Comparison of ENCODE assay signal across 10 cellular contexts in genomic region chr9:136773386-136774044, GRCh38. TPM values are rescaled to one million over a fixed set of nuclear protein-coding genes. Genes with fewer than 3 reads are reported as not detected.
A peak's percentile ranks its signal among the peaks of the same experiment; 100 is the strongest.
DNase-seq lines count a peak whose midpoint lies in the region; ATAC-seq, FAIRE-seq and TF ChIP-seq lines count a peak whose summit lies in the region.
"Had no signal": no experiment of that assay in that cellular context is flagged by ENCODE, and none has a peak within 500 bp of the region (broad histone marks: within the 10 kb centered on the region; RNA-seq: fewer than 3 reads in every experiment).

No MANE protein-coding gene starts in this region.

- DNase-seq in A549 (ENCODE audit: low read depth in 1 of 2, low spot score in 1 of 2) = peak; percentile 41 to 65
- peak; percentile 26 for DNase-seq in EL
- DNase-seq in RKO (ENCODE audit: low spot score) = peak; percentile 51
- peak; percentile 42 for DNase-seq in endothelial cell of umbilical vein (ENCODE audit: low read depth, low spot score)
- no peak for DNase-seq in NCI-H187 (lab: John Stamatoyannopoulos, UW)
- DNase-seq in MG63 = no peak
- DNase-seq in NCI-H1417 treated with DMSO at 0.1 percent for 48 hours (lab: John Stamatoyannopoulos, UW) = no peak
- DNase-seq: trophoblast cell had no signal

- H3K27me3 ChIP-seq in endothelial cell of umbilical vein (ENCODE audit: control insufficient read depth in 2 of 2, insufficient read depth in 2 of 2, low read length in 2 of 2) (peaks cover 8% of the 10 kb centered on the region in 2 experiments), MG63 (0 out of 2 replicates have a peak, but pooled peaks cover 3% of the 10 kb centered on the region)

- POLR2A ChIA-PET in A549 (lab: Yijun Ruan, JAX) (no interaction called here), endothelial cell of umbilical vein (lab: Charles Lee) (no interaction called here)

- no peak overlapping the region for H3K9ac ChIP-seq in endothelial cell of umbilical vein (replicated peaks; ENCODE audit: extremely low read depth, insufficient read depth, low read length)

- intact Hi-C loops in endothelial cell of umbilical vein (cut with micrococcal nuclease) = no loop called here

- TF ChIP-seq POLR2A in A549 (IDR thresholded peaks at IDR 0.05; ENCODE audit: low read length) (no peak), endothelial cell of umbilical vein (IDR thresholded peaks at IDR 0.05; ENCODE audit: low read depth, low read length) (no peak)

- H4K20me1 ChIP-seq in endothelial cell of umbilical vein (replicated peaks; ENCODE audit: control insufficient read depth, extremely low read depth, insufficient read depth, low read length) = no peaks in the 10 kb centered on the region

- H3K9me3 ChIP-seq in A549 (peaks cover 11% of the 10 kb centered on the region; the same call in 2 of the 3 replicates), endothelial cell of umbilical vein (replicated peaks; ENCODE audit: control insufficient read depth, insufficient read depth, low read length) (peaks cover 3% of the 10 kb centered on the region), MG63 (peaks cover 7% of the 10 kb centered on the region; the same call in 1 of the 2 replicates)

- no peak for TF ChIP-seq EP300 in A549 (IDR thresholded peaks at IDR 0.05)

- H3K79me2 ChIP-seq in endothelial cell of umbilical vein (ENCODE audit: control insufficient read depth, insufficient read depth, low read length) = no peaks in the 10 kb centered on the region

- H3K9me1 ChIP-seq in endothelial cell of umbilical vein (replicated peaks; ENCODE audit: control insufficient read depth, extremely low read depth, insufficient read depth, low read length) = no peaks in the 10 kb centered on the region

- no peak overlapping the region for H3K4me3 ChIP-seq in A549
- H3K4me3 ChIP-seq in endothelial cell of umbilical vein (replicated peaks in 1 of 3; ENCODE audit: insufficient read depth in 1 of 3, low read depth in 1 of 3, low read length in 3 of 3) = no peak overlapping the region
- H3K4me3 ChIP-seq in MG63 = no peak overlapping the region

- H3K27ac ChIP-seq in A549 = no peak overlapping the region
- H3K27ac ChIP-seq in endothelial cell of umbilical vein (ENCODE audit: insufficient read depth, low read depth, low read length) = no peak overlapping the region

- TF ChIP-seq CTCF in A549 (IDR thresholded peaks at IDR 0.05) (no peak), endothelial cell of umbilical vein (IDR thresholded peaks at IDR 0.05; ENCODE audit: extremely low read depth in 1 of 2, insufficient read depth in 1 of 2, low read depth in 1 of 2, low read length in 2 of 2) (no peak)

- FAIRE-seq in A549 (lab: Jason Lieb, UNC) (no peak), endothelial cell of umbilical vein (lab: Jason Lieb, UNC) (peak; percentile 60)

- dilution Hi-C loops in endothelial cell of umbilical vein (cut with MboI; ENCODE audit: extremely low pct_ligation_motif_present, low sequenced_read_pairs) = no loop called here

- H3K36me3 ChIP-seq in endothelial cell of umbilical vein (ENCODE audit: control insufficient read depth in 2 of 2, extremely low read depth in 1 of 2, insufficient read depth in 2 of 2, low read length in 2 of 2) = no peaks in the 10 kb centered on the region
- no peaks in the 10 kb centered on the region for H3K36me3 ChIP-seq in MG63

- H3K4me2 ChIP-seq in A549 = no peak overlapping the region
- no peak overlapping the region for H3K4me2 ChIP-seq in endothelial cell of umbilical vein (ENCODE audit: insufficient read depth, low read length)

- H3K4me1 ChIP-seq in A549 (0 out of 3 replicates have a peak, but pooled peaks cover 3% of the 10 kb centered on the region), endothelial cell of umbilical vein (ENCODE audit: control insufficient read depth, extremely low read depth, insufficient read depth, low read length) (no peaks in the 10 kb centered on the region)

- peak overlapping the region; percentile 27 for H2AFZ ChIP-seq in endothelial cell of umbilical vein (ENCODE audit: low read depth, low read length)

- ATAC-seq in A549 = peak; percentile 35 to 79; a peak in 3 of 6 replicates
- ATAC-seq in HG02588 (IDR thresholded peaks at IDR 0.05; ENCODE audit: unreplicated experiment) = no peak

- 53% methylated on average over 7 of the region's 7 CpGs for WGBS in A549 (ENCODE audit: missing lambda C conversion rate)

- no peak for TF ChIP-seq RAD21 in A549 (conservative IDR thresholded peaks at IDR 0.05 in 1 of 2, IDR thresholded peaks at IDR 0.05 in 1 of 2)

- BruUV-seq in endothelial cell of umbilical vein (replicated peaks; lab: Mats Ljungman, UMichigan) = no TSS peak

- CTCF ChIA-PET in A549 (lab: Yijun Ruan, JAX) (interaction anchor here (1.6 to 28.0 kb wide), 6 partner anchors 5 to 256 kb away, joined by 3 to 625 read pairs (median 8); partner anchors contain the start of genes LCN15, LCN8 and TMEM141), endothelial cell of umbilical vein (lab: Charles Lee) (interaction anchor here (1.4 kb wide), 1 partner anchor 19 kb away, joined by 3 read pairs; no protein-coding TSS in a partner anchor)

RNA-seq across cellular contexts. Expression of gene LCN15, which starts 9.2 kb away (rescaled TPM):
- 0.10 and 0.24 TPM in 2 replicates for polyA plus RNA-seq in A549 (2011; rRNA removed)
- polyA plus RNA-seq in A549 (2012; cell fraction: cytosol; rRNA removed) = 0.05 and 0.08 TPM in 2 replicates
- 0.18 and 0.20 TPM in 2 replicates for polyA plus RNA-seq in A549 (2012; cell fraction: nucleus; rRNA removed)
- polyA plus RNA-seq in A549 (2017; fragmentation: RNase III; extraction: RNeasy Plus Mini Kit Qiagen cat#74134 plus additional on column Dnase treatment) = 0.07 to 0.09 TPM in 2 of 3 replicates, not detected in the other
- polyA minus RNA-seq in A549 (2011; rRNA and poly(A)+ RNA removed) = not detected in 2 replicates
- not detected in 2 replicates for total RNA-seq in endothelial cell of umbilical vein
- polyA plus RNA-seq in endothelial cell of umbilical vein = not detected in 2 replicates
- 0.13 TPM in 1 of 2 replicates, not detected in the other for polyA plus RNA-seq in endothelial cell of umbilical vein (2011; cell fraction: cytosol; rRNA removed)
- polyA plus RNA-seq in endothelial cell of umbilical vein (2011; cell fraction: nucleus; rRNA removed) = not detected in 2 replicates
- not detected in 2 replicates for polyA plus RNA-seq in endothelial cell of umbilical vein (2012)
- not detected in 2 replicates for polyA minus RNA-seq in endothelial cell of umbilical vein
- not detected for polyA minus RNA-seq in endothelial cell of umbilical vein (2011; cell fraction: cytosol; rRNA and poly(A)+ RNA removed)
- polyA minus RNA-seq in endothelial cell of umbilical vein (2011; cell fraction: nucleus; rRNA and poly(A)+ RNA removed) = not detected in 2 replicates
- total RNA-seq in MG63 (2014; rRNA removed; shearing (Covaris generic); ENCODE audit: low replicate concordance) = not detected in 2 replicates
- total RNA-seq: pulmonary artery endothelial cell had no signal

RNA-seq across cellular contexts. Expression of gene LCN8, which starts 15.5 kb away (rescaled TPM):
- polyA plus RNA-seq in A549 (2011; rRNA removed) (not detected in 2 replicates), A549 (2017; fragmentation: RNase III; extraction: RNeasy Plus Mini Kit Qiagen cat#74134 plus additional on column Dnase treatment) (not detected in 3 replicates), endothelial cell of umbilical vein (not detected in 2 replicates)
- not detected in 2 replicates for polyA plus RNA-seq in A549 (2012; cell fraction: cytosol; rRNA removed)
- polyA plus RNA-seq in A549 (2012; cell fraction: nucleus; rRNA removed) = 0.05 TPM in 1 of 2 replicates, not detected in the other
- not detected in 2 replicates for polyA minus RNA-seq in A549 (2011; rRNA and poly(A)+ RNA removed)
- total RNA-seq in endothelial cell of umbilical vein = not detected in 2 replicates
- polyA plus RNA-seq in endothelial cell of umbilical vein (2011; cell fraction: cytosol; rRNA removed) = not detected in 2 replicates
- polyA plus RNA-seq in endothelial cell of umbilical vein (2011; cell fraction: nucleus; rRNA removed) = not detected in 2 replicates
- not detected in 2 replicates for polyA plus RNA-seq in endothelial cell of umbilical vein (2012)
- not detected in 2 replicates for polyA minus RNA-seq in endothelial cell of umbilical vein
- polyA minus RNA-seq in endothelial cell of umbilical vein (2011; cell fraction: cytosol; rRNA and poly(A)+ RNA removed) = not detected
- polyA minus RNA-seq in endothelial cell of umbilical vein (2011; cell fraction: nucleus; rRNA and poly(A)+ RNA removed) = not detected in 2 replicates
- not detected in 2 replicates for total RNA-seq in MG63 (2014; rRNA removed; shearing (Covaris generic); ENCODE audit: low replicate concordance)
- total RNA-seq: pulmonary artery endothelial cell had no signal

RNA-seq across cellular contexts. Expression of gene TMEM141, which starts 17.6 kb away (rescaled TPM):
- 64.5 and 78.0 TPM in 2 replicates for polyA plus RNA-seq in A549 (2011; rRNA removed)
- polyA plus RNA-seq in A549 (2012; cell fraction: cytosol; rRNA removed) = 104 and 117 TPM in 2 replicates
- 75.8 and 78.8 TPM in 2 replicates for polyA plus RNA-seq in A549 (2012; cell fraction: nucleus; rRNA removed)
- 69.9 to 71.0 TPM (median 70.7 TPM) in 3 replicates for polyA plus RNA-seq in A549 (2017; fragmentation: RNase III; extraction: RNeasy Plus Mini Kit Qiagen cat#74134 plus additional on column Dnase treatment)
- 27.4 and 35.2 TPM in 2 replicates for polyA minus RNA-seq in A549 (2011; rRNA and poly(A)+ RNA removed)
- total RNA-seq in endothelial cell of umbilical vein = 43.2 and 44.9 TPM in 2 replicates
- 129 and 146 TPM in 2 replicates for polyA plus RNA-seq in endothelial cell of umbilical vein
- polyA plus RNA-seq in endothelial cell of umbilical vein (2011; cell fraction: cytosol; rRNA removed) = 78.8 and 99.9 TPM in 2 replicates
- 32.2 and 36.3 TPM in 2 replicates for polyA plus RNA-seq in endothelial cell of umbilical vein (2011; cell fraction: nucleus; rRNA removed)
- 59.0 and 80.5 TPM in 2 replicates for polyA plus RNA-seq in endothelial cell of umbilical vein (2012)
- polyA minus RNA-seq in endothelial cell of umbilical vein = 34.6 and 38.7 TPM in 2 replicates
- 16.9 TPM for polyA minus RNA-seq in endothelial cell of umbilical vein (2011; cell fraction: cytosol; rRNA and poly(A)+ RNA removed)
- 3.5 and 6.9 TPM in 2 replicates for polyA minus RNA-seq in endothelial cell of umbilical vein (2011; cell fraction: nucleus; rRNA and poly(A)+ RNA removed)
- total RNA-seq in MG63 (2014; rRNA removed; shearing (Covaris generic); ENCODE audit: low replicate concordance) = 53.9 and 57.5 TPM in 2 replicates

RNA-seq across cellular contexts. Expression of gene CCDC183, which starts 22.6 kb away (rescaled TPM):
- polyA plus RNA-seq in A549 (2011; rRNA removed) (1.4 and 1.6 TPM in 2 replicates), A549 (2017; fragmentation: RNase III; extraction: RNeasy Plus Mini Kit Qiagen cat#74134 plus additional on column Dnase treatment) (0.58 to 1.1 TPM (median 0.90 TPM) in 3 replicates), endothelial cell of umbilical vein (0.50 and 0.60 TPM in 2 replicates)
- polyA plus RNA-seq in A549 (2012; cell fraction: cytosol; rRNA removed) = 0.73 and 0.93 TPM in 2 replicates
- 4.0 and 4.8 TPM in 2 replicates for polyA plus RNA-seq in A549 (2012; cell fraction: nucleus; rRNA removed)
- polyA minus RNA-seq in A549 (2011; rRNA and poly(A)+ RNA removed) = 0.66 TPM in 1 of 2 replicates, not detected in the other
- total RNA-seq in endothelial cell of umbilical vein = 0.37 TPM in 1 of 2 replicates, not detected in the other
- 0.05 and 0.39 TPM in 2 replicates for polyA plus RNA-seq in endothelial cell of umbilical vein (2011; cell fraction: cytosol; rRNA removed)
- polyA plus RNA-seq in endothelial cell of umbilical vein (2011; cell fraction: nucleus; rRNA removed) = 3.1 and 4.1 TPM in 2 replicates
- 0.48 and 0.53 TPM in 2 replicates for polyA plus RNA-seq in endothelial cell of umbilical vein (2012)
- 0.27 TPM in 1 of 2 replicates, not detected in the other for polyA minus RNA-seq in endothelial cell of umbilical vein
- polyA minus RNA-seq in endothelial cell of umbilical vein (2011; cell fraction: cytosol; rRNA and poly(A)+ RNA removed) = not detected
- not detected in 2 replicates for polyA minus RNA-seq in endothelial cell of umbilical vein (2011; cell fraction: nucleus; rRNA and poly(A)+ RNA removed)
- not detected in 2 replicates for total RNA-seq in MG63 (2014; rRNA removed; shearing (Covaris generic); ENCODE audit: low replicate concordance)

RNA-seq across cellular contexts. Expression of gene LCN6, which starts 25.2 kb away (rescaled TPM):
- polyA plus RNA-seq in A549 (2011; rRNA removed) = not detected in 2 replicates
- not detected in 2 replicates for polyA plus RNA-seq in A549 (2012; cell fraction: cytosol; rRNA removed)
- polyA plus RNA-seq in A549 (2012; cell fraction: nucleus; rRNA removed) = not detected in 2 replicates
- not detected in 3 replicates for polyA plus RNA-seq in A549 (2017; fragmentation: RNase III; extraction: RNeasy Plus Mini Kit Qiagen cat#74134 plus additional on column Dnase treatment)
- not detected in 2 replicates for polyA minus RNA-seq in A549 (2011; rRNA and poly(A)+ RNA removed)
- not detected in 2 replicates for total RNA-seq in endothelial cell of umbilical vein
- 0.17 TPM in 1 of 2 replicates, not detected in the other for polyA plus RNA-seq in endothelial cell of umbilical vein
- not detected in 2 replicates for polyA plus RNA-seq in endothelial cell of umbilical vein (2011; cell fraction: cytosol; rRNA removed)
- not detected in 2 replicates for polyA plus RNA-seq in endothelial cell of umbilical vein (2011; cell fraction: nucleus; rRNA removed)
- not detected in 2 replicates for polyA plus RNA-seq in endothelial cell of umbilical vein (2012)
- polyA minus RNA-seq in endothelial cell of umbilical vein = not detected in 2 replicates
- polyA minus RNA-seq in endothelial cell of umbilical vein (2011; cell fraction: cytosol; rRNA and poly(A)+ RNA removed) = not detected
- not detected in 2 replicates for polyA minus RNA-seq in endothelial cell of umbilical vein (2011; cell fraction: nucleus; rRNA and poly(A)+ RNA removed)
- not detected in 2 replicates for total RNA-seq in MG63 (2014; rRNA removed; shearing (Covaris generic); ENCODE audit: low replicate concordance)
- total RNA-seq: pulmonary artery endothelial cell had no signal

Comparison
In these comparisons a context has a peak if more than half of its experiments do, and no peak if none do; other contexts are left out.
1. DNase-seq: peak in A549 (2 of 2), EL (single experiment), RKO (single experiment) and endothelial cell of umbilical vein (single experiment); none in NCI-H187 (0 of 2), MG63 (single experiment) and NCI-H1417 treated with DMSO at 0.1 percent for 48 hours (single experiment).